1 cellular context compared by ENCODE assay signal in the genomic region with DNA sequence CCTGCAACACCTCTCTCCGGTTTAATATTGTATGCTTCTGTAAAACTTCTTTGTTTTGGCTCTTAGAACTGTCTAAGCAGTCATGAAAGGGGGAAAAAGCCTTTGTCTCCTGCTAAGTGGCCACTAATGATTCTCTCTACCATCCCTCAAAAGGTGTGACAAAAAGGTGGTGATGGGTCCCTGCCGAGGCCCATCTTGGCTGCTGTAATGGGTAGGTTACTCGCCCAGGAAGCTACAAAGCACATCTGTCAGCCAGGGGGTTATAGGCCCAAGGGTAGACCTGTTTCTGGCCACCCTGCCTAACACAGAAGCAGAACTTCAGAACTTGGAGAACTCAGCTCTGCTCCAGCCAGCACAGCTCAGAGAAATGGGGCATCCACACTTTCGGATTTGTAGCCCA.
TF ChIP-seq lines count a peak whose summit lies in the region.

No MANE protein-coding gene starts in this region.

TF ChIP-seq in K562, 482 proteins besides CTCF, POLR2A, EP300 and RAD21 (continued from another document):
- TF ChIP-seq HNRNPH1 (optimal IDR thresholded peaks at IDR 0.05; ENCODE audit: low read depth, low read length) (no peak), FOXM1 (IDR thresholded peaks at IDR 0.05; ENCODE audit: low read depth) (no peak), FOXM1 (CRISPR knock-in tag; IDR thresholded peaks at IDR 0.05; ENCODE audit: low read depth) (no peak), SMARCE1 (IDR thresholded peaks at IDR 0.05) (no peak), NFIX (CRISPR knock-in tag; IDR thresholded peaks at IDR 0.05; ENCODE audit: low read depth) (no peak), SREBF1 (IDR thresholded peaks at IDR 0.05; ENCODE audit: borderline replicate concordance, low read depth, low read length) (no peak), NFE2L1 (tag; IDR thresholded peaks at IDR 0.05; ENCODE audit: borderline replicate concordance, low read depth) (no peak), PPARD (CRISPR knock-in tag; IDR thresholded peaks at IDR 0.05) (no peak)
- TF ChIP-seq, protein P1, sequence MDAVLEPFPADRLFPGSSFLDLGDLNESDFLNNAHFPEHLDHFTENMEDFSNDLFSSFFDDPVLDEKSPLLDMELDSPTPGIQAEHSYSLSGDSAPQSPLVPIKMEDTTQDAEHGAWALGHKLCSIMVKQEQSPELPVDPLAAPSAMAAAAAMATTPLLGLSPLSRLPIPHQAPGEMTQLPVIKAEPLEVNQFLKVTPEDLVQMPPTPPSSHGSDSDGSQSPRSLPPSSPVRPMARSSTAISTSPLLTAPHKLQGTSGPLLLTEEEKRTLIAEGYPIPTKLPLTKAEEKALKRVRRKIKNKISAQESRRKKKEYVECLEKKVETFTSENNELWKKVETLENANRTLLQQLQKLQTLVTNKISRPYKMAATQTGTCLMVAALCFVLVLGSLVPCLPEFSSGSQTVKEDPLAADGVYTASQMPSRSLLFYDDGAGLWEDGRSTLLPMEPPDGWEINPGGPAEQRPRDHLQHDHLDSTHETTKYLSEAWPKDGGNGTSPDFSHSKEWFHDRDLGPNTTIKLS (IDR thresholded peaks at IDR 0.05; ENCODE audit: borderline replicate concordance, low read depth), result no peak
- TF ChIP-seq, protein P2, sequence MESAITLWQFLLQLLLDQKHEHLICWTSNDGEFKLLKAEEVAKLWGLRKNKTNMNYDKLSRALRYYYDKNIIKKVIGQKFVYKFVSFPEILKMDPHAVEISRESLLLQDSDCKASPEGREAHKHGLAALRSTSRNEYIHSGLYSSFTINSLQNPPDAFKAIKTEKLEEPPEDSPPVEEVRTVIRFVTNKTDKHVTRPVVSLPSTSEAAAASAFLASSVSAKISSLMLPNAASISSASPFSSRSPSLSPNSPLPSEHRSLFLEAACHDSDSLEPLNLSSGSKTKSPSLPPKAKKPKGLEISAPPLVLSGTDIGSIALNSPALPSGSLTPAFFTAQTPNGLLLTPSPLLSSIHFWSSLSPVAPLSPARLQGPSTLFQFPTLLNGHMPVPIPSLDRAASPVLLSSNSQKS (CRISPR knock-in tag; IDR thresholded peaks at IDR 0.05), result no peak
TF ChIP-seq in K562: peak in this region for 0.
